15 cellular contexts compared by ENCODE assay signal in genomic region chr15:100330221-100330620, GRCh38. TPM values are rescaled to one million over a fixed set of nuclear protein-coding genes. Genes with fewer than 3 reads are reported as not detected.
A peak's percentile ranks its signal among the peaks of the same experiment; 100 is the strongest.
DNase-seq lines count a peak whose midpoint lies in the region; ATAC-seq and TF ChIP-seq lines count a peak whose summit lies in the region.
"Had no signal": no experiment of that assay in that cellular context is flagged by ENCODE, and none has a peak within 500 bp of the region (broad histone marks: within the 10 kb centered on the region; RNA-seq: fewer than 3 reads in every experiment).

No MANE protein-coding gene starts in this region.

- POLR2A ChIA-PET in CD4-positive, alpha-beta memory T cell (lab: Charles Lee; ENCODE audit: partially characterized antibody): interaction anchor here (0.9 to 3.2 kb wide), 10 partner anchors 10 to 597 kb away, joined by 3 to 32 read pairs (median 4); partner anchors contain the start of genes ADAMTS17, ASB7, LINS1 and LYSMD4

- H3K9me3 ChIP-seq in CD4-positive, alpha-beta memory T cell (ENCODE audit: control insufficient read depth in 1 of 2, low read length in 2 of 2): no peaks in the 10 kb centered on the region

- intact Hi-C loops in CD4-positive, alpha-beta memory T cell (cut with micrococcal nuclease): loop anchor here (1.0 to 10.0 kb wide), 2 partner anchors 12 to 595 kb away; partner anchors contain the start of gene LYSMD4
- intact Hi-C loops in natural killer cell (cut with micrococcal nuclease): no loop called here

- peaks cover 4 to 9% of the 10 kb centered on the region in 2 donors for H3K36me3 Mint-ChIP-seq in CD4-positive, alpha-beta memory T cell
- no peaks in the 10 kb centered on the region for H3K36me3 Mint-ChIP-seq in activated T-cell treated with anti-CD3 and anti-CD28 coated beads, Interleukin-2, amount 50 U/mL, for 72 hours (ENCODE audit: insufficient read depth in 2 of 2)
- H3K36me3 Mint-ChIP-seq in natural killer cell (no peaks in the 10 kb centered on the region), HFFc6 (ENCODE audit: low read depth) (no peaks in the 10 kb centered on the region)
- H3K36me3 Mint-ChIP-seq: CD14-positive monocyte had no signal

- H3K9me3 Mint-ChIP-seq in CD4-positive, alpha-beta memory T cell: no peaks in the 10 kb centered on the region
- no peaks in the 10 kb centered on the region for H3K9me3 Mint-ChIP-seq in activated T-cell treated with anti-CD3 and anti-CD28 coated beads, Interleukin-2, amount 50 U/mL, for 72 hours
- no peaks in the 10 kb centered on the region for H3K9me3 Mint-ChIP-seq in natural killer cell
- H3K9me3 Mint-ChIP-seq in HFFc6: peaks cover 35% of the 10 kb centered on the region

- H3K36me3 ChIP-seq in CD4-positive, alpha-beta memory T cell (ENCODE audit: insufficient read depth, low read length): no peaks in the 10 kb centered on the region

- no peak for TF ChIP-seq CTCF in GM12865 (IDR thresholded peaks at IDR 0.05; ENCODE audit: insufficient read depth, low read depth, low read length, missing control alignments)
- TF ChIP-seq CTCF in natural killer cell (IDR thresholded peaks at IDR 0.05): no peak
- TF ChIP-seq CTCF in HFFc6 (IDR thresholded peaks at IDR 0.05): no peak

- peak overlapping the region in 1 of 2 donors; percentile 21 for H3K4me3 ChIP-seq in CD4-positive, alpha-beta memory T cell (ENCODE audit: low read length in 2 of 2)
- H3K4me3 ChIP-seq in GM12865 (ENCODE audit: low read depth, low read length): no peak overlapping the region

- no peaks in the 10 kb centered on the region for H3K27me3 Mint-ChIP-seq in CD4-positive, alpha-beta memory T cell
- H3K27me3 Mint-ChIP-seq in activated T-cell treated with anti-CD3 and anti-CD28 coated beads, Interleukin-2, amount 50 U/mL, for 72 hours (ENCODE audit: low read depth): peaks cover 7% of the 10 kb centered on the region
- H3K27me3 Mint-ChIP-seq in natural killer cell (ENCODE audit: low read depth in 2 of 2): peaks cover 0 to 5% of the 10 kb centered on the region in 2 donors
- H3K27me3 Mint-ChIP-seq in HFFc6 (ENCODE audit: insufficient read depth): no peaks in the 10 kb centered on the region; the same call in 1 of the 2 replicates

- peak overlapping the region; percentile 52 to 84 (median 67) for H3K27ac Mint-ChIP-seq in CD4-positive, alpha-beta memory T cell
- H3K27ac Mint-ChIP-seq in activated T-cell treated with anti-CD3 and anti-CD28 coated beads, Interleukin-2, amount 50 U/mL, for 72 hours: peak overlapping the region; percentile 34
- peak overlapping the region; percentile 84 to 86 for H3K27ac Mint-ChIP-seq in natural killer cell
- no peak overlapping the region for H3K27ac Mint-ChIP-seq in HFFc6

- H3K27ac ChIP-seq in CD4-positive, alpha-beta memory T cell (ENCODE audit: low read depth, low read length): peak overlapping the region; percentile 27

- no peaks in the 10 kb centered on the region for H3K27me3 ChIP-seq in CD4-positive, alpha-beta memory T cell (ENCODE audit: insufficient read depth, low read length)

- H3K4me3 Mint-ChIP-seq in CD4-positive, alpha-beta memory T cell: peak overlapping the region; percentile 64 to 86 (median 72)
- H3K4me3 Mint-ChIP-seq in activated T-cell treated with anti-CD3 and anti-CD28 coated beads, Interleukin-2, amount 50 U/mL, for 72 hours: peak overlapping the region; percentile 64 to 83
- H3K4me3 Mint-ChIP-seq in natural killer cell (peak overlapping the region; percentile 78), HFFc6 (no peak overlapping the region)
- H3K4me3 Mint-ChIP-seq: CD14-positive monocyte had no signal

- no peak for DNase-seq in CD4-positive, alpha-beta memory T cell
- DNase-seq in GM12865 (ENCODE audit: low read depth) (peak; percentile 36), natural killer cell (peak; percentile 35), HFFc6 (no peak)
- peak; percentile 50 to 64 for DNase-seq in activated T-cell treated with anti-CD3 and anti-CD28 coated beads, Interleukin-2, amount 50 U/mL, for 72 hours
- DNase-seq: aorta, erythroblast, GOT3, kidney, MM.1S, NCI-H2029, NCI-H69 had no signal

- peak; percentile 84 to 85 for ATAC-seq in activated T-cell treated with anti-CD3 and anti-CD28 coated beads, Interleukin-2, amount 50 U/mL, for 72 hours (replicated peaks in 1 of 2)
- ATAC-seq in natural killer cell: peak; percentile 68 to 71 (median 70)
- no peak for ATAC-seq in HG03571 (IDR thresholded peaks at IDR 0.05; ENCODE audit: unreplicated experiment)
- ATAC-seq in HG03196 (IDR thresholded peaks at IDR 0.05; ENCODE audit: unreplicated experiment): no peak

- peaks cover 57% of the 10 kb centered on the region for H3K4me1 ChIP-seq in CD4-positive, alpha-beta memory T cell (ENCODE audit: insufficient read depth, low read length)

- H3K4me1 Mint-ChIP-seq in CD4-positive, alpha-beta memory T cell: peaks cover 40 to 75% (median 55%) of the 10 kb centered on the region in 4 donors
- H3K4me1 Mint-ChIP-seq in activated T-cell treated with anti-CD3 and anti-CD28 coated beads, Interleukin-2, amount 50 U/mL, for 72 hours (ENCODE audit: low read depth): peaks cover 43% of the 10 kb centered on the region
- peaks cover 56% of the 10 kb centered on the region in 2 donors for H3K4me1 Mint-ChIP-seq in natural killer cell
- H3K4me1 Mint-ChIP-seq in HFFc6 (ENCODE audit: low read depth): no peaks in the 10 kb centered on the region
- H3K4me1 Mint-ChIP-seq: CD14-positive monocyte had no signal

- CTCF ChIA-PET in CD4-positive, alpha-beta memory T cell (lab: Charles Lee; ENCODE audit: partially characterized antibody): interaction anchor here (1.0 to 7.0 kb wide), 6 partner anchors 9 to 401 kb away, joined by 3 to 63 read pairs (median 10); partner anchors contain the start of gene ADAMTS17

RNA-seq across cellular contexts. Expression of gene ADAMTS17, which starts 11.6 kb away (rescaled TPM):
- total RNA-seq in CD4-positive, alpha-beta memory T cell: 1 to 10 TPM; 4.7 to 6.2 TPM
- polyA plus RNA-seq in CD4-positive, alpha-beta memory T cell: 1 to 10 TPM; 2.1 to 4.8 TPM
- 1 to 10 TPM; 2.4 to 2.6 TPM for total RNA-seq in activated T-cell treated with anti-CD3 and anti-CD28 coated beads, Interleukin-2, amount 50 U/mL, for 72 hours
- total RNA-seq in natural killer cell: 1 to 10 TPM; 4.8 to 9.5 (median 5.3) TPM
- not detected for total RNA-seq in HFFc6 (2021; fragmentation: NEBNext Ultra II Directional; extraction: Animal tissue kit (Norgen Biotek cat#: 25700))

Comparison
In these comparisons a context has a peak if more than half of its experiments do, and no peak if none do; other contexts are left out.
1. DNase-seq: peak in GM12865 (single experiment), activated T-cell treated with anti-CD3 and anti-CD28 coated beads, Interleukin-2, amount 50 U/mL, for 72 hours (2 of 2) and natural killer cell (single experiment); none in CD4-positive, alpha-beta memory T cell (0 of 5) and HFFc6 (single experiment).
2. ATAC-seq: peak in activated T-cell treated with anti-CD3 and anti-CD28 coated beads, Interleukin-2, amount 50 U/mL, for 72 hours (2 of 2) and natural killer cell (3 of 3); none in HG03571 (single experiment) and HG03196 (single experiment).